1 cellular context compared by ENCODE assay signal in the genomic region with DNA sequence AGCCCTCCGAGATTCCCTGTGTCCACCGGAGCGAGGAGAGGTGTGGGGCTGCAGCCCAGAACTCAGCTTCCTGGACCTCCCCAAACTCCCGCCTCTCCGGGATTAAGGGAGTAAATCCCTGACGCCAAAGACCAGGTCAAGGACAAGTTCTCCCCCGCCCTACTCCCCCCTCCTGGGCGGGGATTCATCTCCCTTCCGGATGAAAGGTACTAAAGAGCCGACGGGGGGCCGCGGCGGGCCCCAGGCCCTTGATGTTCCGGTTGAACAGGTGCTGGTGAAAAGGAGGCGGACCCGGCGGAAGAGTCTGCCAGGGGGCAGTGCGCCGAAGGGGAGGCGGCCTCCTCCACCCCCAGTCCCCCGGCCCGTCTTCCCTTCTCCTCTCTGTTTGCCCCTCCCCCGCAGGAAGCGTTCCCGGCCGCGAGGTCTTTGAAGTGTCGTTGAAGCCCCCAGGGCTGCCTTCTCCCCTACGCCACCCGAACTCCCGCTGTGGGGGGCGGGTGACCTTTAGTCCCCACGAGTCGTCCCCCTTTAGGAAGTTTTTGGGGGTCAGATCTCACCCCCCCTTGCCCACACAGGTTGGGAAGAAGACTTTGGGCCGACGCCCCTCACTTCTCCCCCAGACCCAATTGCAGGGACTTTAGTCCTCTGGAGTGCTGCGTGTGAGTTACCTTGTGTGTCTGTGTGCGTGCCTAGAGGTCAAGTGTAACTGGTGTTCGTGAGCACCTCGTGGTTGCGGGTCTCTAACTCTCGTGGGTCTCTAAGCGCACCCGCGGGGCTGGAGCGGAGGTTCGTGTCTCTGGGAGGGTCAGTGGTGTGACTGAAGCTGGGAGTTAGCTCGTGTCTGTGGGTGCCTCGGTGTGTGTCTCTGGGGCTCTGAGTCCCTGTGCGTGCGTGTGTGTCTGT.
TF ChIP-seq lines count a peak whose summit lies in the region.

No MANE protein-coding gene starts in this region.

TF ChIP-seq in H1, 55 proteins besides CTCF, POLR2A, EP300 and RAD21 (continued from another document):
- TF ChIP-seq SIRT6 (IDR thresholded peaks at IDR 0.05; ENCODE audit: low read length), result no peak
